8 cellular contexts compared by ENCODE assay signal in genomic region chr17:15526292-15527218, GRCh38. TPM values are rescaled to one million over a fixed set of nuclear protein-coding genes. Genes with fewer than 3 reads are reported as not detected.
DNase-seq lines count a peak whose midpoint lies in the region; ATAC-seq and TF ChIP-seq lines count a peak whose summit lies in the region.
"Not testable (repeated sequence)": the region's sequence is repeated elsewhere in the genome, so short reads cannot be mapped to it uniquely, and the experiment has no call there.

No MANE protein-coding gene starts in this region.

- not testable (repeated sequence) for H3K4me1 ChIP-seq in RWPE2 (ENCODE audit: insufficient read depth, poor library complexity, severe bottlenecking); lower lobe of right lung
- peaks cover 0 to 12% (median 0%) of the 10 kb centered on the region in 6 donors for H3K4me1 ChIP-seq in spleen

- not testable (repeated sequence) for H3K9me3 ChIP-seq in RWPE2 (ENCODE audit: severe bottlenecking); lower lobe of right lung; spleen

- H3K36me3 ChIP-seq in RWPE2 (ENCODE audit: low read depth); lower lobe of right lung; spleen: not testable (repeated sequence)

- not testable (repeated sequence) for H3K4me3 ChIP-seq in NB4 (ENCODE audit: low read depth, low read length); RWPE2 (ENCODE audit: severe bottlenecking); lower lobe of right lung; spleen

- not testable (repeated sequence) for TF ChIP-seq POLR2A in NB4 (IDR thresholded peaks at IDR 0.05; ENCODE audit: extremely low read depth, insufficient read length); spleen (IDR thresholded peaks at IDR 0.05)

- TF ChIP-seq CTCF in CD14-positive monocyte (IDR thresholded peaks at IDR 0.05) (peak; percentile 64), NB4 (IDR thresholded peaks at IDR 0.05; ENCODE audit: low read depth, low read length) (peak; percentile 42), RWPE2 (IDR thresholded peaks at IDR 0.05; ENCODE audit: poor library complexity, severe bottlenecking) (peak; percentile 60), lower lobe of right lung (IDR thresholded peaks at IDR 0.05) (peak; percentile 70), spleen (IDR thresholded peaks at IDR 0.05 in 8 of 11, conservative IDR thresholded peaks at IDR 0.05 in 3 of 11) (peak in 10 of 11 experiments; percentile 35 to 77 (median 64))

- H3K4me3 Mint-ChIP-seq in CD14-positive monocyte = not testable (repeated sequence)

- not testable (repeated sequence) for H3K36me3 Mint-ChIP-seq in CD14-positive monocyte

- WGBS in spleen, 5 donors = 56 to 67% (median 62%) methylated on average over 7 to 8 of the region's 8 CpGs

- H3K27ac ChIP-seq in RWPE2 (ENCODE audit: poor library complexity, severe bottlenecking); lower lobe of right lung; spleen: not testable (repeated sequence)

- intact Hi-C loops in CD14-positive monocyte (cut with micrococcal nuclease); lower lobe of right lung (cut with DNase I); spleen (cut with DNase I; ENCODE audit: low total_unique reads): not testable (repeated sequence)

- peaks cover 20% of the 10 kb centered on the region for H3K4me1 Mint-ChIP-seq in CD14-positive monocyte

- H3K27me3 Mint-ChIP-seq in CD14-positive monocyte (ENCODE audit: low read depth in 3 of 3) = not testable (repeated sequence)

- H3K27ac Mint-ChIP-seq in CD14-positive monocyte = peak overlapping the region in 2 of 7 donors; percentile 19 to 28

- ATAC-seq in GM21367 (IDR thresholded peaks at IDR 0.05; ENCODE audit: unreplicated experiment) = peak; percentile 47
- peak; percentile 57; the same call in 1 of the 3 replicates for ATAC-seq in RWPE2 (ENCODE audit: low read depth)
- ATAC-seq in lower lobe of right lung = peak; percentile 80 to 86

- not testable (repeated sequence) for H3K9me3 Mint-ChIP-seq in CD14-positive monocyte

- H3K27me3 ChIP-seq in RWPE2 (ENCODE audit: insufficient read depth, poor library complexity, severe bottlenecking); lower lobe of right lung (ENCODE audit: low read depth); spleen (replicated peaks in 1 of 7): not testable (repeated sequence)

- not testable (repeated sequence) for DNase-seq in CD14-positive monocyte (ENCODE audit: low spot score); RWPE2 (ENCODE audit: low spot score); lower lobe of right lung; spleen
- peak; percentile 71 for DNase-seq in NB4 (ENCODE audit: low read depth)
- peak; percentile 83 for DNase-seq in amniotic epithelial cell (ENCODE audit: low read depth)
- DNase-seq in fibroblast of peridontal ligament (ENCODE audit: extremely low read depth) = peak; percentile 91

RNA-seq across cellular contexts. Expression of gene TVP23C, which starts 36.7 kb away (rescaled TPM):
- polyA plus RNA-seq in CD14-positive monocyte (1 to 10 TPM in 1 of 2 donors, under 1 TPM in 1; 0.88 to 1.4 TPM), spleen (1 to 10 TPM; 1.5 to 3.7 (median 2.7) TPM)
- total RNA-seq in lower lobe of right lung (16.0 TPM), spleen (10 to 100 TPM; 20.4 to 60.5 (median 27.1) TPM)

RNA-seq across cellular contexts. Expression of gene CDRT4, which starts 59.1 kb away (rescaled TPM):
- under 1 TPM in 1 of 2 donors, not detected in 1; 0.34 TPM for polyA plus RNA-seq in CD14-positive monocyte
- 13.4 TPM for total RNA-seq in lower lobe of right lung
- total RNA-seq in spleen = 10 to 100 TPM in 6 of 7 donors, 1 to 10 TPM in 1; 9.3 to 18.7 (median 14.2) TPM
- 10 to 100 TPM in 1 of 3 donors, 1 to 10 TPM in 2; 4.5 to 14.2 (median 9.3) TPM for polyA plus RNA-seq in spleen
